1 cellular context compared by ENCODE assay signal in the genomic region with DNA sequence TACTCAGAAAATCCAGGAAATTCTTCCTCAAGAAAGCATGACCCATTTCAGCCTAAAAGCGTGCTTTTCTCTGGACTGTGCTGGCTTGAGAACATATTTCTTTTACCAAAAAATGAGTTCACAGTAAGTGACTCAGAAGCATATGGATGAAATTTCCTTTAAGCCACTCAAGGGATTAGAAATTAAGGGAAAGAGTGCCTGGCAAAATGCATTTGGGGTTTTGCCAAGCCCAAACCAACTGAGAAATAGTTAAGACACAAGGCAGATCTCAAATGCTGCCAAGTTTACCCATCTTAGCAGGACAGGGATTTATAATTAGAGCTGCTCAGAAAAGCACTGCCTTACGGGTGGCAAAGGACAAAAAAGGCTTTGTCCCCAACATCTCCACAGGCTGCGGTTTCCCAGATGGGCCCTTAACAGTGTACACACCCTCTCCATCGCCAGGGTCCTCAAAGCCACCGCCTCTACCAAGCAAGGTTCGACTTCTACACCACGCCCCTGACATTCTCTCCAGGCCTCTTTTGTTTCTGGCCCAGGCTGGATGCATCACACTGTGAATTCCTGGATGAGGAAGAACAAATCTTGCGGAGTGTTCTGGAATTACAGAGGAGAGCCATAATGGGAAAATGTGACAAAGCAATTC.
TF ChIP-seq lines count a peak whose summit lies in the region.

No MANE protein-coding gene starts in this region.

TF ChIP-seq in H1, 55 proteins besides CTCF, POLR2A, EP300 and RAD21:
- TF ChIP-seq ZNF274 (IDR thresholded peaks at IDR 0.05; ENCODE audit: borderline replicate concordance, extremely low read depth, low read length): no peak
- no peak for TF ChIP-seq CTBP2 (IDR thresholded peaks at IDR 0.05; ENCODE audit: borderline replicate concordance, insufficient read depth, insufficient read length, low read length)
- TF ChIP-seq, protein P1, sequence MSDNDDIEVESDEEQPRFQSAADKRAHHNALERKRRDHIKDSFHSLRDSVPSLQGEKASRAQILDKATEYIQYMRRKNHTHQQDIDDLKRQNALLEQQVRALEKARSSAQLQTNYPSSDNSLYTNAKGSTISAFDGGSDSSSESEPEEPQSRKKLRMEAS (IDR thresholded peaks at IDR 0.05): no peak
- peak; percentile 27; the same call in 1 of the 2 replicates for TF ChIP-seq TEAD4 (IDR thresholded peaks at IDR 0.05; ENCODE audit: low read depth, low read length)
